Comparison of ENCODE assay signal across 15 cellular contexts in genomic region chr4:123250843-123251242, GRCh38.
DNase-seq lines count a peak whose midpoint lies in the region; FAIRE-seq and TF ChIP-seq lines count a peak whose summit lies in the region.
"Had no signal": no experiment of that assay in that cellular context is flagged by ENCODE, and none has a peak within 500 bp of the region (broad histone marks: within the 10 kb centered on the region; RNA-seq: fewer than 3 reads in every experiment).

No MANE protein-coding gene starts in this region.

- no peak overlapping the region for H3K9ac ChIP-seq in kidney (ENCODE audit: low read length in 2 of 2)

- peak; percentile 54 for FAIRE-seq in kidney (lab: Jason Lieb, UNC)
- no peak for FAIRE-seq in GM19239 (lab: Jason Lieb, UNC)

- no peak overlapping the region for H3K4me3 ChIP-seq in choroid plexus epithelial cell (ENCODE audit: low read depth, low read length)
- H3K4me3 ChIP-seq in kidney (ENCODE audit: low read length in 2 of 2), result no peak overlapping the region
- H3K4me3 ChIP-seq in thyroid gland (replicated peaks in 1 of 3), result no peak overlapping the region
- H3K4me3 ChIP-seq: psoas muscle had no signal

- intact Hi-C loops in kidney (cut with DNase I) (no loop called here), thyroid gland (cut with DNase I) (no loop called here)

- no peak for TF ChIP-seq CTCF in choroid plexus epithelial cell (conservative IDR thresholded peaks at IDR 0.05; ENCODE audit: low read depth, low read length)
- no peak for TF ChIP-seq CTCF in kidney (IDR thresholded peaks at IDR 0.05; ENCODE audit: borderline replicate concordance, extremely low read depth, insufficient read depth)
- no peak for TF ChIP-seq CTCF in thyroid gland (IDR thresholded peaks at IDR 0.05)

- H3K27ac ChIP-seq in kidney (ENCODE audit: low read depth in 2 of 2, low read length in 2 of 2), result no peak overlapping the region
- peak overlapping the region in 2 of 3 donors; percentile 0 to 49 for H3K27ac ChIP-seq in thyroid gland
- H3K27ac ChIP-seq: 22Rv1, foreskin keratinocyte, psoas muscle had no signal

- H3K9me3 ChIP-seq in kidney (ENCODE audit: control insufficient read depth in 1 of 2, low read length in 2 of 2) (no peaks in the 10 kb centered on the region), thyroid gland (no peaks in the 10 kb centered on the region)
- H3K9me3 ChIP-seq: psoas muscle had no signal

- H3K4me1 ChIP-seq in kidney (ENCODE audit: control insufficient read depth in 1 of 2, insufficient read depth in 1 of 2, low read depth in 1 of 2, low read length in 2 of 2) (no peaks in the 10 kb centered on the region), thyroid gland (peaks cover 0 to 10% of the 10 kb centered on the region in 2 donors)
- H3K4me1 ChIP-seq: foreskin keratinocyte had no signal

- DNase-seq in DMS 273 (lab: John Stamatoyannopoulos, UW; ENCODE audit: unreplicated experiment) (peak; percentile 9), DMS 273 treated with DMSO at 0.1 percent for 48 hours (lab: John Stamatoyannopoulos, UW) (no peak), choroid plexus epithelial cell (ENCODE audit: low read depth) (peak; percentile 75), kidney (no peak), thyroid gland (peak; percentile 64 to 78), NCI-H128 (lab: John Stamatoyannopoulos, UW; ENCODE audit: unreplicated experiment) (no peak), GM19239 (ENCODE audit: insufficient read length, low spot score) (no peak)
- no peak for DNase-seq in activated effector memory CD4-positive, alpha-beta T cell treated with anti-CD3 and anti-CD28 coated beads, Interleukin-2, amount 50 U/mL, for 16 hours
- DNase-seq: activated CD8-positive, alpha-beta memory T cell treated with anti-CD3 and anti-CD28 coated beads, Interleukin-2, amount 10 ng/mL, durations not matched to agents 7 days and 5 days; DND-41; NCI-H1436; OCI-M1 had no signal

- no peaks in the 10 kb centered on the region for H3K27me3 ChIP-seq in thyroid gland
- H3K27me3 ChIP-seq: foreskin keratinocyte had no signal

- H3K36me3 ChIP-seq in kidney (ENCODE audit: control insufficient read depth in 1 of 2, insufficient read depth in 2 of 2, low read length in 2 of 2) (no peaks in the 10 kb centered on the region), thyroid gland (no peaks in the 10 kb centered on the region)

- TF ChIP-seq POLR2A in thyroid gland (IDR thresholded peaks at IDR 0.05), result no peak

Comparison
In these comparisons a context has a peak if more than half of its experiments do, and no peak if none do; other contexts are left out.
1. DNase-seq: peak in DMS 273 (single experiment), choroid plexus epithelial cell (single experiment) and thyroid gland (2 of 2); none in DMS 273 treated with DMSO at 0.1 percent for 48 hours (single experiment), kidney (single experiment), activated effector memory CD4-positive, alpha-beta T cell treated with anti-CD3 and anti-CD28 coated beads, Interleukin-2, amount 50 U/mL, for 16 hours (single experiment), NCI-H128 (single experiment) and GM19239 (single experiment).
2. H3K27ac ChIP-seq: peak in thyroid gland (2 of 3); none in kidney (0 of 2).